ENCODE assay signal across 20 cellular contexts in genomic region chr1:219040291-219040690, GRCh38.
"Had no signal": no experiment of that assay in that cellular context is flagged by ENCODE, and none has a peak within 500 bp of the region (broad histone marks: within the 10 kb centered on the region; RNA-seq: fewer than 3 reads in every experiment).

No MANE protein-coding gene starts in this region.

- H3K4me3 Mint-ChIP-seq: dendritic cell treated with granulocyte-macrophage colony-stimulating factor and Interleukin-4, amounts not matched to agents 40 ng/mL and 50 ng/mL, for 4 days; mesothelial cell of epicardium; nephron; stimulated activated effector memory CD8-positive, alpha-beta T cell treated with anti-CD3 and anti-CD28 coated beads, Interleukin-12 subunit alpha, Interleukin-12 subunit beta, amount 100 ng/mL, for 72 hours had no signal

- H3K4me1 ChIP-seq: parathyroid adenoma, psoas muscle, tibial nerve, upper lobe of right lung, vagina had no signal

- H3K27ac ChIP-seq: hepatocyte, parathyroid adenoma, psoas muscle, right lobe of liver, tibial nerve, upper lobe of right lung, vagina had no signal

- H3K9me3 ChIP-seq: psoas muscle, right lobe of liver, tibial nerve, upper lobe of right lung, vagina had no signal

- ATAC-seq: left colon; psoas muscle; stimulated activated effector memory CD8-positive, alpha-beta T cell treated with anti-CD3 and anti-CD28 coated beads, Interleukin-12 subunit alpha, Interleukin-12 subunit beta, amount 100 ng/mL, for 72 hours; stimulated activated naive CD8-positive, alpha-beta T cell treated with anti-CD3 and anti-CD28 coated beads, Interleukin-15, Interleukin-2, amounts not matched to agents 100 U/mL and 50 U/mL, for 24 hours had no signal

- H3K36me3 Mint-ChIP-seq: stimulated activated effector memory CD8-positive, alpha-beta T cell treated with anti-CD3 and anti-CD28 coated beads, Interleukin-12 subunit alpha, Interleukin-12 subunit beta, amount 100 ng/mL, for 72 hours had no signal

- H3K4me3 ChIP-seq: hepatocyte, psoas muscle, right lobe of liver, tibial nerve, upper lobe of right lung, vagina had no signal

- H3K27ac Mint-ChIP-seq: dendritic cell treated with granulocyte-macrophage colony-stimulating factor and Interleukin-4, amounts not matched to agents 40 ng/mL and 50 ng/mL, for 4 days; mesothelial cell of epicardium; stimulated activated effector memory CD8-positive, alpha-beta T cell treated with anti-CD3 and anti-CD28 coated beads, Interleukin-12 subunit alpha, Interleukin-12 subunit beta, amount 100 ng/mL, for 72 hours had no signal

- H3K9me3 Mint-ChIP-seq: stimulated activated effector memory CD8-positive, alpha-beta T cell treated with anti-CD3 and anti-CD28 coated beads, Interleukin-12 subunit alpha, Interleukin-12 subunit beta, amount 100 ng/mL, for 72 hours had no signal

- H3K27me3 ChIP-seq: hepatocyte, right lobe of liver, tibial nerve, upper lobe of right lung, vagina had no signal

- H3K4me1 Mint-ChIP-seq: stimulated activated effector memory CD8-positive, alpha-beta T cell treated with anti-CD3 and anti-CD28 coated beads, Interleukin-12 subunit alpha, Interleukin-12 subunit beta, amount 100 ng/mL, for 72 hours had no signal

- DNase-seq: erythroblast; foreskin melanocyte; head of caudate nucleus; kidney; left colon; psoas muscle; retina; right lobe of liver; stimulated activated CD4-positive, alpha-beta T cell treated with anti-CD3 and anti-CD28 coated beads, Interleukin-4, amount 100 ng/mL, for 1 hour; stimulated activated CD8-positive, alpha-beta memory T cell treated with anti-CD3 and anti-CD28 coated beads, Interleukin-4, amount 100 ng/mL, for 48 hours; stimulated activated naive CD8-positive, alpha-beta T cell treated with anti-CD3 and anti-CD28 coated beads, Interleukin-15, Interleukin-2, amounts not matched to agents 100 U/mL and 50 U/mL, for 24 hours; upper lobe of right lung had no signal

- H3K36me3 ChIP-seq: right lobe of liver, tibial nerve, upper lobe of right lung, vagina had no signal
